29 cellular contexts compared by ENCODE assay signal in genomic region chr2:48685126-48685525, GRCh38.
"Had no signal": no experiment of that assay in that cellular context is flagged by ENCODE, and none has a peak within 500 bp of the region (broad histone marks: within the 10 kb centered on the region; RNA-seq: fewer than 3 reads in every experiment).

No MANE protein-coding gene starts in this region.

- H3K27ac ChIP-seq: neutrophil, parathyroid adenoma, psoas muscle, skin epidermis, spleen, suprapubic skin, testis, tibial artery, transverse colon, upper lobe of right lung, uterus had no signal

- ATAC-seq: naive thymus-derived CD4-positive, alpha-beta T cell; natural killer cell treated with Interleukin-12 subunit alpha and Interleukin-12 subunit beta and Interleukin-15 and Interleukin-18, amount 100 ng/mL, for 72 hours; psoas muscle; right cardiac atrium; sciatic nerve; stimulated activated memory B cell treated with anti-CD40 and anti-IgM and Interleukin-4, amounts not matched to agents 10 μg/mL and 1 μg/mL and 100 μg/mL, for 72 hours; stimulated activated naive CD8-positive, alpha-beta T cell treated with anti-CD3 and anti-CD28 coated beads, Interleukin-15, amount 100 ng/mL, for 72 hours; stimulated activated naive CD8-positive, alpha-beta T cell treated with anti-CD3 and anti-CD28 coated beads, Interleukin-15, Interleukin-2, amounts not matched to agents 100 U/mL and 50 U/mL, for 24 hours; upper lobe of right lung had no signal

- H3K4me2 ChIP-seq: smooth muscle cell had no signal

- H3K36me3 ChIP-seq: neutrophil, spleen, suprapubic skin, tibial artery, transverse colon, upper lobe of right lung, uterus had no signal

- H3K79me2 ChIP-seq: parathyroid adenoma had no signal

- DNase-seq: naive thymus-derived CD4-positive, alpha-beta T cell; nephron progenitor cell; nucleus accumbens; posterior cingulate gyrus; psoas muscle; right cardiac atrium; spleen; stimulated activated CD4-positive, alpha-beta T cell treated with anti-CD3 and anti-CD28 coated beads, Interleukin-12 subunit alpha, Interleukin-12 subunit beta, amount 100 ng/mL, for 4 hours; stimulated activated CD4-positive, alpha-beta T cell treated with anti-CD3 and anti-CD28 coated beads, Interleukin-1b, Interleukin-23, amount 100 ng/mL, for 48 hours; stimulated activated CD4-positive, alpha-beta T cell treated with anti-CD3 and anti-CD28 coated beads, Interleukin-4, amount 100 ng/mL, for 1 hour; stimulated activated CD4-positive, alpha-beta T cell treated with anti-CD3 and anti-CD28 coated beads, Interleukin-4, amount 100 ng/mL, for 4 hours; stimulated activated CD8-positive, alpha-beta memory T cell treated with anti-CD3 and anti-CD28 coated beads, Interleukin-4, amount 100 ng/mL, for 48 hours; stimulated activated naive CD4-positive, alpha-beta T cell; stimulated activated naive CD8-positive, alpha-beta T cell treated with anti-CD3 and anti-CD28 coated beads, Interleukin-15, amount 100 ng/mL, for 72 hours; stimulated activated naive CD8-positive, alpha-beta T cell treated with anti-CD3 and anti-CD28 coated beads, Interleukin-15, Interleukin-2, amounts not matched to agents 100 U/mL and 50 U/mL, for 24 hours; substantia nigra; testis; tibial artery; transverse colon; upper lobe of right lung; uterus had no signal

- H3K4me1 ChIP-seq: parathyroid adenoma, psoas muscle, spleen, suprapubic skin, testis, tibial artery, transverse colon, upper lobe of right lung, uterus had no signal

- H3K27me3 ChIP-seq: neutrophil, spleen, suprapubic skin, testis, tibial artery, transverse colon, upper lobe of right lung, uterus had no signal

- H3K9ac ChIP-seq: parathyroid adenoma had no signal

- H3K4me3 ChIP-seq: psoas muscle, skin epidermis, smooth muscle cell, spleen, suprapubic skin, testis, tibial artery, transverse colon, upper lobe of right lung, uterus had no signal

- H3K9me3 ChIP-seq: neutrophil, psoas muscle, spleen, suprapubic skin, testis, tibial artery, transverse colon, upper lobe of right lung, uterus had no signal

- H2AFZ ChIP-seq: parathyroid adenoma had no signal
